Comparison of ENCODE assay signal across 8 cellular contexts in genomic region chr19:45404557-45405434, GRCh38. TPM values are rescaled to one million over a fixed set of nuclear protein-coding genes. Genes with fewer than 3 reads are reported as not detected.
A peak's percentile ranks its signal among the peaks of the same experiment; 100 is the strongest.
DNase-seq lines count a peak whose midpoint lies in the region; ATAC-seq and TF ChIP-seq lines count a peak whose summit lies in the region.

PPP1R13L (minus strand) TSS chr19:45405069; CDS start chr19:45398318, 6,751 bp downstream.

- peak within 1 kb of the TSS; percentile 98 for H3K4me3 Mint-ChIP-seq in activated T-helper 1 cell treated with anti-CD3 and anti-CD28 coated beads, Interleukin-12 subunit alpha, Interleukin-12 subunit beta, Interleukin-2, Interleukin-4 antibody, amounts not matched to agents 30 ng/mL and 10 ng/mL and 1 ng/mL, durations not matched to agents 14 hours and 24 hours and 36 hours
- peak within 1 kb of the TSS; percentile 93 for H3K4me3 Mint-ChIP-seq in neural crest cell

- H3K27me3 ChIP-seq in uterus, result peaks cover 0 to 8% of the 10 kb centered on the region in 2 donors

- H3K9me3 Mint-ChIP-seq in activated T-helper 1 cell treated with anti-CD3 and anti-CD28 coated beads, Interleukin-12 subunit alpha, Interleukin-12 subunit beta, Interleukin-2, Interleukin-4 antibody, amounts not matched to agents 30 ng/mL and 10 ng/mL and 1 ng/mL, durations not matched to agents 14 hours and 24 hours and 36 hours, result no peaks in the 10 kb centered on the region
- H3K9me3 Mint-ChIP-seq in neural crest cell, result no peaks in the 10 kb centered on the region

- intact Hi-C loops in activated T-helper 1 cell treated with anti-CD3 and anti-CD28 coated beads, Interleukin-12 subunit alpha, Interleukin-12 subunit beta, Interleukin-2, Interleukin-4 antibody, amounts not matched to agents 30 ng/mL and 10 ng/mL and 1 ng/mL, durations not matched to agents 14 hours and 24 hours and 36 hours (cut with micrococcal nuclease), result loop anchor here (1.0 to 10.0 kb wide), 8 partner anchors 34 to 590 kb away; partner anchors contain the start of genes CCDC61, CLASRP, ERCC2 and GEMIN7
- intact Hi-C loops in uterus (cut with DNase I; ENCODE audit: low total_unique reads), result no loop called here

- ATAC-seq in HG03064 (IDR thresholded peaks at IDR 0.05; ENCODE audit: low read depth, unreplicated experiment), result peak; percentile 25
- no peak for ATAC-seq in GM19035 (IDR thresholded peaks at IDR 0.05; ENCODE audit: unreplicated experiment)

- peaks cover 12% of the 10 kb centered on the region for H3K27me3 Mint-ChIP-seq in activated T-helper 1 cell treated with anti-CD3 and anti-CD28 coated beads, Interleukin-12 subunit alpha, Interleukin-12 subunit beta, Interleukin-2, Interleukin-4 antibody, amounts not matched to agents 30 ng/mL and 10 ng/mL and 1 ng/mL, durations not matched to agents 14 hours and 24 hours and 36 hours (ENCODE audit: insufficient read depth)
- H3K27me3 Mint-ChIP-seq in neural crest cell (ENCODE audit: low read depth), result peaks cover 56% of the 10 kb centered on the region

- H3K27ac Mint-ChIP-seq in activated T-helper 1 cell treated with anti-CD3 and anti-CD28 coated beads, Interleukin-12 subunit alpha, Interleukin-12 subunit beta, Interleukin-2, Interleukin-4 antibody, amounts not matched to agents 30 ng/mL and 10 ng/mL and 1 ng/mL, durations not matched to agents 14 hours and 24 hours and 36 hours, result peak within 1 kb of the TSS; percentile 90
- peak within 1 kb of the TSS; percentile 99 for H3K27ac Mint-ChIP-seq in neural crest cell (ENCODE audit: unreplicated experiment)

- TF ChIP-seq POLR2A in uterus (IDR thresholded peaks at IDR 0.05), result peak in 1 of 2 donors; percentile 40

- no peaks in the 10 kb centered on the region for H3K36me3 ChIP-seq in uterus

- no peaks in the 10 kb centered on the region for H3K9me3 ChIP-seq in uterus

- H3K4me3 ChIP-seq in uterus, result peak within 1 kb of the TSS; percentile 69 to 78

- peak within 1 kb of the TSS; percentile 92 to 94 for H3K27ac ChIP-seq in uterus

- DNase-seq in DMS153 treated with DMSO at 0.1 percent for 48 hours (lab: John Stamatoyannopoulos, UW; ENCODE audit: unreplicated experiment), result peak; percentile 70
- peak; percentile 97 for DNase-seq in NCI-H748 (lab: John Stamatoyannopoulos, UW; ENCODE audit: unreplicated experiment)
- peak; percentile 67 for DNase-seq in activated T-helper 1 cell treated with anti-CD3 and anti-CD28 coated beads, Interleukin-12 subunit alpha, Interleukin-12 subunit beta, Interleukin-2, Interleukin-4 antibody, amounts not matched to agents 30 ng/mL and 10 ng/mL and 1 ng/mL, durations not matched to agents 14 hours and 24 hours and 36 hours (ENCODE audit: low spot score)
- peak; percentile 34 for DNase-seq in fibroblast of the conjunctiva (ENCODE audit: low read depth)
- no peak for DNase-seq in neural crest cell (ENCODE audit: low read depth, low spot score)
- peak; percentile 75 to 76 for DNase-seq in uterus

- TF ChIP-seq CTCF in neural crest cell (conservative IDR thresholded peaks at IDR 0.05) (no peak), uterus (IDR thresholded peaks at IDR 0.05) (no peak)

- peaks cover 15% of the 10 kb centered on the region for H3K36me3 Mint-ChIP-seq in activated T-helper 1 cell treated with anti-CD3 and anti-CD28 coated beads, Interleukin-12 subunit alpha, Interleukin-12 subunit beta, Interleukin-2, Interleukin-4 antibody, amounts not matched to agents 30 ng/mL and 10 ng/mL and 1 ng/mL, durations not matched to agents 14 hours and 24 hours and 36 hours (ENCODE audit: low read depth)
- H3K36me3 Mint-ChIP-seq in neural crest cell (ENCODE audit: low read depth), result no peaks in the 10 kb centered on the region

- peaks cover 8 to 9% of the 10 kb centered on the region in 2 donors for H3K4me1 ChIP-seq in uterus

- H3K4me1 Mint-ChIP-seq in activated T-helper 1 cell treated with anti-CD3 and anti-CD28 coated beads, Interleukin-12 subunit alpha, Interleukin-12 subunit beta, Interleukin-2, Interleukin-4 antibody, amounts not matched to agents 30 ng/mL and 10 ng/mL and 1 ng/mL, durations not matched to agents 14 hours and 24 hours and 36 hours (ENCODE audit: low read depth), result peaks cover 53% of the 10 kb centered on the region
- H3K4me1 Mint-ChIP-seq in neural crest cell, result peaks cover 42% of the 10 kb centered on the region

RNA-seq across cellular contexts. Expression of gene PPP1R13L, which starts in this region (rescaled TPM):
- total RNA-seq in activated T-helper 1 cell treated with anti-CD3 and anti-CD28 coated beads, Interleukin-12 subunit alpha, Interleukin-12 subunit beta, Interleukin-2, Interleukin-4 antibody, amounts not matched to agents 30 ng/mL and 10 ng/mL and 1 ng/mL, durations not matched to agents 14 hours and 24 hours and 36 hours, result 8.5 and 8.9 TPM in 2 replicates
- total RNA-seq in neural crest cell, result 6.4 and 8.2 TPM in 2 replicates
- total RNA-seq in uterus, result 10 to 100 TPM in 1 of 4 donors, 1 to 10 TPM in 2, under 1 TPM in 1; 0.51 to 30.2 (median 3.0) TPM
